Comparison of ENCODE assay signal across 12 cellular contexts in the genomic region with DNA sequence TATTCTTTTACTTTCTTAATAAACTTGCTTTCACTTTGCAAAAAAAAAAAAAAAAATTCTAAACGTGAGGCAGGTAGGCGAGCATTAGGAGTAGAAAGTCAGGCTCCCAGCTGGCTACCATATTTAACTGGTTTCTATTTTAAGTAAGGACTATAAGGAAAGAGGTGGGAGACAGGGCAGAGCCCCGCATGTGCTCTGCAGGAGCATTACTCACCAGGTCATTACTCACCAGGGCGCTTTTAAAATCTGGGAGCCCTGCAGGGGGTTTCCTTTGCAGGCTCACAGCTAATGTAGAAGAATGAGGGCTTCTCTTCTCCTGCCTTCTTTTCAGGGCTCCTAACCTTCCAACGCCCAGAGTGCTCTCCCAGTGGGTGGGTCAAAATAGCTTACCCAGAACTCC. TPM values are rescaled to one million over a fixed set of nuclear protein-coding genes. Genes with fewer than 3 reads are reported as not detected.
DNase-seq lines count a peak whose midpoint lies in the region; ATAC-seq and TF ChIP-seq lines count a peak whose summit lies in the region.
"Had no signal": no experiment of that assay in that cellular context is flagged by ENCODE, and none has a peak within 500 bp of the region (broad histone marks: within the 10 kb centered on the region; RNA-seq: fewer than 3 reads in every experiment).

No MANE protein-coding gene starts in this region.

- POLR2A ChIA-PET in RWPE1 (lab: Yijun Ruan, JAX; ENCODE audit: low non-redundant PET) (no interaction called here), T-cell (lab: Charles Lee) (no interaction called here)

- H3K27me3 Mint-ChIP-seq in stimulated activated naive CD8-positive, alpha-beta T cell treated with anti-CD3 and anti-CD28 coated beads, Interleukin-15, amount 100 ng/mL, for 72 hours = peaks cover 8% of the 10 kb centered on the region
- H3K27me3 Mint-ChIP-seq in T-cell = peaks cover 7 to 12% of the 10 kb centered on the region in 2 donors
- no peaks in the 10 kb centered on the region for H3K27me3 Mint-ChIP-seq in glutamatergic neuron (ENCODE audit: unreplicated experiment)

- DNase-seq in stimulated activated naive CD8-positive, alpha-beta T cell treated with anti-CD3 and anti-CD28 coated beads, Interleukin-15, Interleukin-2, amounts not matched to agents 100 U/mL and 50 U/mL, for 24 hours = peak; percentile 11
- no peak for DNase-seq in stimulated activated naive CD8-positive, alpha-beta T cell treated with anti-CD3 and anti-CD28 coated beads, Interleukin-15, amount 100 ng/mL, for 72 hours
- DNase-seq in RWPE1 (ENCODE audit: low spot score) (peak; percentile 56), glomerular visceral epithelial cell (ENCODE audit: extremely low spot score) (peak; percentile 73), NCI-H446 (lab: John Stamatoyannopoulos, UW) (no peak), T-cell (no peak), glutamatergic neuron (no peak)
- DNase-seq: NCI-H1092, T-helper 17 cell had no signal

- no peak overlapping the region for H3K4me3 Mint-ChIP-seq in stimulated activated naive CD8-positive, alpha-beta T cell treated with anti-CD3 and anti-CD28 coated beads, Interleukin-15, amount 100 ng/mL, for 72 hours
- H3K4me3 Mint-ChIP-seq in T-cell (no peak overlapping the region), glutamatergic neuron (ENCODE audit: unreplicated experiment) (no peak overlapping the region)
- H3K4me3 Mint-ChIP-seq: activated T-helper 1 cell treated with anti-CD3 and anti-CD28 coated beads, Interleukin-12 subunit alpha, Interleukin-12 subunit beta, Interleukin-2, Interleukin-4 antibody, amounts not matched to agents 30 ng/mL and 10 ng/mL and 1 ng/mL, durations not matched to agents 14 hours and 24 hours and 36 hours; T-helper 17 cell had no signal

- CTCF ChIA-PET in RWPE1 (lab: Yijun Ruan, JAX) = no interaction called here
- CTCF ChIA-PET in T-cell (lab: Charles Lee) = interaction anchor here (1.2 to 1.3 kb wide), 2 partner anchors 391 to 392 kb away, joined by 3 to 5 read pairs; no protein-coding TSS in a partner anchor

- H3K9me3 Mint-ChIP-seq in stimulated activated naive CD8-positive, alpha-beta T cell treated with anti-CD3 and anti-CD28 coated beads, Interleukin-15, amount 100 ng/mL, for 72 hours = no peaks in the 10 kb centered on the region
- H3K9me3 Mint-ChIP-seq in T-cell = no peaks in the 10 kb centered on the region
- peaks cover 2% of the 10 kb centered on the region for H3K9me3 Mint-ChIP-seq in glutamatergic neuron (ENCODE audit: unreplicated experiment)
- H3K9me3 Mint-ChIP-seq: activated T-helper 1 cell treated with anti-CD3 and anti-CD28 coated beads, Interleukin-12 subunit alpha, Interleukin-12 subunit beta, Interleukin-2, Interleukin-4 antibody, amounts not matched to agents 30 ng/mL and 10 ng/mL and 1 ng/mL, durations not matched to agents 14 hours and 24 hours and 36 hours had no signal

- H3K27ac ChIP-seq in RWPE1 = no peak overlapping the region

- H3K27ac Mint-ChIP-seq in stimulated activated naive CD8-positive, alpha-beta T cell treated with anti-CD3 and anti-CD28 coated beads, Interleukin-15, amount 100 ng/mL, for 72 hours = no peak overlapping the region
- H3K27ac Mint-ChIP-seq in T-cell = no peak overlapping the region
- no peak overlapping the region for H3K27ac Mint-ChIP-seq in glutamatergic neuron (ENCODE audit: unreplicated experiment)
- H3K27ac Mint-ChIP-seq: activated T-helper 1 cell treated with anti-CD3 and anti-CD28 coated beads, Interleukin-12 subunit alpha, Interleukin-12 subunit beta, Interleukin-2, Interleukin-4 antibody, amounts not matched to agents 30 ng/mL and 10 ng/mL and 1 ng/mL, durations not matched to agents 14 hours and 24 hours and 36 hours; T-helper 17 cell had no signal

- TF ChIP-seq CTCF in RWPE1 (conservative IDR thresholded peaks at IDR 0.05; ENCODE audit: low read depth) (no peak), glutamatergic neuron (IDR thresholded peaks at IDR 0.05; ENCODE audit: partially characterized antibody, unreplicated experiment) (no peak)

- H3K4me1 Mint-ChIP-seq in stimulated activated naive CD8-positive, alpha-beta T cell treated with anti-CD3 and anti-CD28 coated beads, Interleukin-15, amount 100 ng/mL, for 72 hours = peaks cover 7% of the 10 kb centered on the region
- H3K4me1 Mint-ChIP-seq in T-cell = peaks cover 0 to 6% (median 2%) of the 10 kb centered on the region in 3 donors
- H3K4me1 Mint-ChIP-seq in glutamatergic neuron (ENCODE audit: low read depth, unreplicated experiment) = no peaks in the 10 kb centered on the region

- peak; percentile 68 for ATAC-seq in stimulated activated naive CD8-positive, alpha-beta T cell treated with anti-CD3 and anti-CD28 coated beads, Interleukin-15, Interleukin-2, amounts not matched to agents 100 U/mL and 50 U/mL, for 24 hours
- no peak for ATAC-seq in stimulated activated naive CD8-positive, alpha-beta T cell treated with anti-CD3 and anti-CD28 coated beads, Interleukin-15, amount 100 ng/mL, for 72 hours
- ATAC-seq in GM18867 (IDR thresholded peaks at IDR 0.05; ENCODE audit: unreplicated experiment) (no peak), T-cell (replicated peaks in 1 of 4) (no peak)
- ATAC-seq: T-helper 17 cell had no signal

- H3K36me3 Mint-ChIP-seq in T-cell (no peaks in the 10 kb centered on the region), glutamatergic neuron (ENCODE audit: unreplicated experiment) (no peaks in the 10 kb centered on the region)

RNA-seq across cellular contexts. Expression of a gene that starts 14.0 kb away (rescaled TPM):
- total RNA-seq in T-cell (under 1 TPM; 0.33 to 0.86 (median 0.54) TPM), glutamatergic neuron (ENCODE audit: unreplicated experiment) (13.7 TPM)
- total RNA-seq: Caco-2 had no signal

RNA-seq across cellular contexts. Expression of a gene that starts 18.4 kb away (rescaled TPM):
- 10 to 100 TPM; 21.3 to 36.4 (median 25.4) TPM for total RNA-seq in T-cell
- 23.4 TPM for total RNA-seq in glutamatergic neuron (ENCODE audit: unreplicated experiment)

Comparison
In these comparisons a context has a peak if more than half of its experiments do, and no peak if none do; other contexts are left out.
1. DNase-seq: peak in stimulated activated naive CD8-positive, alpha-beta T cell treated with anti-CD3 and anti-CD28 coated beads, Interleukin-15, Interleukin-2, amounts not matched to agents 100 U/mL and 50 U/mL, for 24 hours (single experiment), RWPE1 (single experiment) and glomerular visceral epithelial cell (single experiment); none in stimulated activated naive CD8-positive, alpha-beta T cell treated with anti-CD3 and anti-CD28 coated beads, Interleukin-15, amount 100 ng/mL, for 72 hours (0 of 2), NCI-H446 (0 of 2), T-cell (0 of 34) and glutamatergic neuron (single experiment).